ENCODE assay signal across 12 cellular contexts in genomic region chr9:134056483-134057310, GRCh38. TPM values are rescaled to one million over a fixed set of nuclear protein-coding genes. Genes with fewer than 3 reads are reported as not detected.
DNase-seq lines count a peak whose midpoint lies in the region; ATAC-seq and TF ChIP-seq lines count a peak whose summit lies in the region.
"Had no signal": no experiment of that assay in that cellular context is flagged by ENCODE, and none has a peak within 500 bp of the region (broad histone marks: within the 10 kb centered on the region; RNA-seq: fewer than 3 reads in every experiment).

No MANE protein-coding gene starts in this region.

- TF ChIP-seq POLR2A in gastrocnemius medialis (IDR thresholded peaks at IDR 0.05), result no peak

- TF ChIP-seq CTCF in ascending aorta (IDR thresholded peaks at IDR 0.05) (no peak), gastrocnemius medialis (IDR thresholded peaks at IDR 0.05 in 4 of 5, conservative IDR thresholded peaks at IDR 0.05 in 1 of 5) (no peak)

- H3K9me3 ChIP-seq in ascending aorta (no peaks in the 10 kb centered on the region), gastrocnemius medialis (no peaks in the 10 kb centered on the region)
- H3K9me3 ChIP-seq: vagina had no signal

- H3K4me3 Mint-ChIP-seq in activated CD8-positive, alpha-beta memory T cell treated with anti-CD3 and anti-CD28 coated beads, Interleukin-2, amount 10 ng/mL, durations not matched to agents 7 days and 5 days, result no peak overlapping the region

- H3K27me3 Mint-ChIP-seq in activated CD8-positive, alpha-beta memory T cell treated with anti-CD3 and anti-CD28 coated beads, Interleukin-2, amount 10 ng/mL, durations not matched to agents 7 days and 5 days, result no peaks in the 10 kb centered on the region

- H3K27ac ChIP-seq in ascending aorta, result no peak overlapping the region
- peak overlapping the region; percentile 81 to 92 (median 89) for H3K27ac ChIP-seq in gastrocnemius medialis
- H3K27ac ChIP-seq: vagina had no signal

- peak in 1 of 2 donors; percentile 22 for ATAC-seq in gastrocnemius medialis
- no peak for ATAC-seq in GM21526 (IDR thresholded peaks at IDR 0.05; ENCODE audit: low FRiP score, unreplicated experiment)
- no peak for ATAC-seq in HG02938 (IDR thresholded peaks at IDR 0.05; ENCODE audit: unreplicated experiment)
- no peak for ATAC-seq in activated CD8-positive, alpha-beta memory T cell treated with anti-CD3 and anti-CD28 coated beads, Interleukin-2, amount 10 ng/mL, durations not matched to agents 7 days and 5 days

- in situ Hi-C loops in gastrocnemius medialis (cut with MboI; ENCODE audit: low sequenced_read_pairs in 4 of 4), result no loop called here

- H3K4me1 ChIP-seq in ascending aorta, result peaks cover 8 to 32% of the 10 kb centered on the region in 2 donors
- peaks cover 77 to 90% of the 10 kb centered on the region in 2 donors for H3K4me1 ChIP-seq in gastrocnemius medialis

- no peak overlapping the region for H3K4me3 ChIP-seq in H7 (ENCODE audit: insufficient read depth, low read depth, low read length)
- peak overlapping the region in 1 of 2 donors; percentile 6 for H3K4me3 ChIP-seq in ascending aorta
- peak overlapping the region in 1 of 4 donors; percentile 19 for H3K4me3 ChIP-seq in gastrocnemius medialis

- intact Hi-C loops in ascending aorta (cut with DNase I), result no loop called here
- intact Hi-C loops in gastrocnemius medialis (cut with DNase I; ENCODE audit: low total_unique reads), result no loop called here

- no peaks in the 10 kb centered on the region for H3K9me3 Mint-ChIP-seq in activated CD8-positive, alpha-beta memory T cell treated with anti-CD3 and anti-CD28 coated beads, Interleukin-2, amount 10 ng/mL, durations not matched to agents 7 days and 5 days (ENCODE audit: low read depth)

- no peaks in the 10 kb centered on the region for H3K36me3 Mint-ChIP-seq in activated CD8-positive, alpha-beta memory T cell treated with anti-CD3 and anti-CD28 coated beads, Interleukin-2, amount 10 ng/mL, durations not matched to agents 7 days and 5 days

- CTCF ChIA-PET in activated CD8-positive, alpha-beta memory T cell treated with anti-CD3 and anti-CD28 coated beads, Interleukin-2, amount 10 ng/mL, durations not matched to agents 7 days and 5 days (lab: Charles Lee), result no interaction called here

- DNase-seq in H7 (peak; percentile 75), ascending aorta (ENCODE audit: low spot score in 2 of 2) (peak; percentile 7 to 58), iPS-NIHi11 (ENCODE audit: low spot score) (peak; percentile 33), gastrocnemius medialis (peak in 1 of 2 donors; percentile 48), HuH-7.5 (ENCODE audit: low spot score) (no peak)
- DNase-seq in activated CD8-positive, alpha-beta memory T cell treated with anti-CD3 and anti-CD28 coated beads, Interleukin-2, amount 10 ng/mL, durations not matched to agents 7 days and 5 days, result no peak
- DNase-seq: islet precursor cell, NCI-H1930, T-helper 2 cell had no signal

- H3K36me3 ChIP-seq in H7 (replicated peaks; ENCODE audit: control insufficient read depth, insufficient read depth, low read length) (peaks cover 8% of the 10 kb centered on the region), ascending aorta (peaks cover 11 to 21% of the 10 kb centered on the region in 2 donors), gastrocnemius medialis (peaks cover 0 to 11% of the 10 kb centered on the region in 2 donors)

- H3K27me3 ChIP-seq in H7 (ENCODE audit: control insufficient read depth, insufficient read depth, low read length), result no peaks in the 10 kb centered on the region
- no peaks in the 10 kb centered on the region for H3K27me3 ChIP-seq in ascending aorta
- no peaks in the 10 kb centered on the region for H3K27me3 ChIP-seq in gastrocnemius medialis
- H3K27me3 ChIP-seq: vagina had no signal

- H3K27ac Mint-ChIP-seq in activated CD8-positive, alpha-beta memory T cell treated with anti-CD3 and anti-CD28 coated beads, Interleukin-2, amount 10 ng/mL, durations not matched to agents 7 days and 5 days, result no peak overlapping the region

- peaks cover 9% of the 10 kb centered on the region for H3K4me1 Mint-ChIP-seq in activated CD8-positive, alpha-beta memory T cell treated with anti-CD3 and anti-CD28 coated beads, Interleukin-2, amount 10 ng/mL, durations not matched to agents 7 days and 5 days

RNA-seq across cellular contexts. Expression of gene BRD3, which starts 11.1 kb away (rescaled TPM):
- total RNA-seq in H7 (2014; rRNA removed; shearing (Covaris generic)), result 9.4 and 14.7 TPM in 2 replicates
- total RNA-seq in ascending aorta (32.0 TPM), gastrocnemius medialis (10 to 100 TPM; 10.8 to 21.5 (median 16.5) TPM)
- 10 to 100 TPM; 33.3 to 43.5 TPM for total RNA-seq in activated CD8-positive, alpha-beta memory T cell treated with anti-CD3 and anti-CD28 coated beads, Interleukin-2, amount 10 ng/mL, durations not matched to agents 7 days and 5 days

RNA-seq across cellular contexts. Expression of gene BRD3OS, which starts 31.4 kb away (rescaled TPM):
- 16.2 and 25.7 TPM in 2 replicates for total RNA-seq in H7 (2014; rRNA removed; shearing (Covaris generic))
- 15.9 TPM for total RNA-seq in ascending aorta
- 1 to 10 TPM in 3 of 4 donors, under 1 TPM in 1; 0.76 to 9.3 (median 5.8) TPM for total RNA-seq in gastrocnemius medialis
- 10 to 100 TPM; 12.5 to 14.5 TPM for total RNA-seq in activated CD8-positive, alpha-beta memory T cell treated with anti-CD3 and anti-CD28 coated beads, Interleukin-2, amount 10 ng/mL, durations not matched to agents 7 days and 5 days

Comparison
In these comparisons a context has a peak if more than half of its experiments do, and no peak if none do; other contexts are left out.
1. DNase-seq: peak in H7 (single experiment), ascending aorta (2 of 2) and iPS-NIHi11 (single experiment); none in activated CD8-positive, alpha-beta memory T cell treated with anti-CD3 and anti-CD28 coated beads, Interleukin-2, amount 10 ng/mL, durations not matched to agents 7 days and 5 days (single experiment) and HuH-7.5 (single experiment).
2. H3K27ac ChIP-seq: peak in gastrocnemius medialis (4 of 4); none in ascending aorta (0 of 2).